19 cellular contexts compared by ENCODE assay signal in the genomic region with DNA sequence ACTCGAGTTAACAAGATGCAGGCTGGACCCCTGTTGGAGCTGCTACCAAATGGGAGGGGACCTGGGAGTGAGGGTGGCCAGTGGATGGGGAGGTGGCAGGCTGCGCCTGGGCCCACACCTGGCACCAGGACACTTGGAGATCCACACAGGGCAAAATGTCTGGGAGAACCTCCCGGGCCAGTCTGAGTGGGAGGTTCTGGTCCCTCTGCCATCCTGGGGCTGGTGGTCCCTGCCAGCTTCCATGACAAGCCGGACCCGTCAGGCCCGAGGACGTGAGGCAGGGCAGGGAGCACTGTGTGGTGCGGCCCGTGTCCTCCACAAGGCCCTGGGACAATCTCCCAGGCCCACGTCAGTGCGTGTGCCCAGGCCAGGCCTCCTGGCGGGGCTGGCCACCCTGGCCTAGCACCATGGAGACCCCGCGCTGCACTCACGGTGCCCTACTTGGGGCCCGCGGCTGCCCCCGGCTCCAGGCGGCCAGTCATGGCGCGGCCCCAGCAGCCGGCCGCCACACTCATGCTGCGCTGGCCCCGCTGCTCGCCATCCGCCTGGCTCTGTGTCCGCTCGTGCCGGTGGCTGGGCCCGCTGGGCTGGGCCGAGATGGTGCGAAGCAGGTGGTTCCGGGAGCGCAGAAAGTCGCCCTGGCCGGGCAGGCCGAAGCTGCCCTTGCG. TPM values are rescaled to one million over a fixed set of nuclear protein-coding genes. Genes with fewer than 3 reads are reported as not detected.
DNase-seq lines count a peak whose midpoint lies in the region; ATAC-seq and TF ChIP-seq lines count a peak whose summit lies in the region.
"Had no signal": no experiment of that assay in that cellular context is flagged by ENCODE, and none has a peak within 500 bp of the region (broad histone marks: within the 10 kb centered on the region; RNA-seq: fewer than 3 reads in every experiment).

No MANE protein-coding gene starts in this region.

- TF ChIP-seq POLR2A in adrenal gland (IDR thresholded peaks at IDR 0.05) (no peak), stomach (IDR thresholded peaks at IDR 0.05) (no peak)

- peaks cover 22% of the 10 kb centered on the region for H3K36me3 Mint-ChIP-seq in Caco-2 (ENCODE audit: insufficient read depth, unreplicated experiment)
- H3K36me3 Mint-ChIP-seq in Calu3 (ENCODE audit: insufficient read depth, unreplicated experiment) = peaks cover 37% of the 10 kb centered on the region
- H3K36me3 Mint-ChIP-seq: natural killer cell had no signal

- H3K9me3 ChIP-seq in adrenal gland (replicated peaks in 1 of 3) = no peaks in the 10 kb centered on the region
- H3K9me3 ChIP-seq in liver (ENCODE audit: control insufficient read depth in 4 of 4, low read length in 3 of 4) = no peaks in the 10 kb centered on the region
- no peaks in the 10 kb centered on the region for H3K9me3 ChIP-seq in stomach
- H3K9me3 ChIP-seq in Caco-2 = no peaks in the 10 kb centered on the region
- H3K9me3 ChIP-seq: heart left ventricle, prostate gland had no signal

- H3K27ac ChIP-seq in adrenal gland (peak overlapping the region; percentile 2 to 90 (median 87)), liver (ENCODE audit: low read depth in 1 of 2, low read length in 2 of 2) (peak overlapping the region; percentile 68 to 79), stomach (peak overlapping the region in 3 of 5 donors; percentile 72 to 93 (median 92))

- H3K9me3 Mint-ChIP-seq in Caco-2 (ENCODE audit: unreplicated experiment) (no peaks in the 10 kb centered on the region), Calu3 (ENCODE audit: low read depth, unreplicated experiment) (no peaks in the 10 kb centered on the region)
- H3K9me3 Mint-ChIP-seq: immature natural killer cell, natural killer cell had no signal

- H3K27me3 Mint-ChIP-seq in Caco-2 (ENCODE audit: insufficient read depth, unreplicated experiment) (no peaks in the 10 kb centered on the region), Calu3 (ENCODE audit: unreplicated experiment) (no peaks in the 10 kb centered on the region)

- ATAC-seq in GM21390 (IDR thresholded peaks at IDR 0.05; ENCODE audit: unreplicated experiment) = no peak
- ATAC-seq: heart left ventricle, natural killer cell had no signal

- BruUV-seq in Caco-2 (replicated peaks; lab: Mats Ljungman, UMichigan) (no TSS peak), Calu3 (replicated peaks; lab: Mats Ljungman, UMichigan) (no TSS peak)

- peaks cover 37 to 49% of the 10 kb centered on the region in 2 donors for H3K4me1 ChIP-seq in adrenal gland (replicated peaks in 1 of 2)
- peaks cover 8 to 62% (median 44%) of the 10 kb centered on the region in 4 donors for H3K4me1 ChIP-seq in liver (ENCODE audit: control insufficient read depth in 4 of 4, insufficient read depth in 4 of 4, low read length in 3 of 4)
- peaks cover 40 to 48% (median 44%) of the 10 kb centered on the region in 4 donors for H3K4me1 ChIP-seq in stomach
- H3K4me1 ChIP-seq in Caco-2 = peaks cover 6% of the 10 kb centered on the region; the same call in 1 of the 2 replicates

- in situ Hi-C loops in GM13977 (cut with MboI; ENCODE audit: low pct_unique_long_range_greater_than_20kb, low sequenced_read_pairs, unreplicated experiment) = no loop called here

- TF ChIP-seq EP300 in stomach (IDR thresholded peaks at IDR 0.05) = no peak

- H3K27me3 ChIP-seq in adrenal gland = no peaks in the 10 kb centered on the region
- no peaks in the 10 kb centered on the region for H3K27me3 ChIP-seq in liver (ENCODE audit: control insufficient read depth in 4 of 4, insufficient read depth in 4 of 4, low read length in 3 of 4)
- no peaks in the 10 kb centered on the region for H3K27me3 ChIP-seq in stomach
- no peaks in the 10 kb centered on the region for H3K27me3 ChIP-seq in Caco-2 (replicated peaks; ENCODE audit: control insufficient read depth, insufficient read depth, low read length)
- H3K27me3 ChIP-seq: heart left ventricle had no signal

- TF ChIP-seq CTCF in GM13977 (IDR thresholded peaks at IDR 0.05; ENCODE audit: extremely low read depth, insufficient read depth, missing control alignments) (no peak), adrenal gland (IDR thresholded peaks at IDR 0.05) (no peak), liver (IDR thresholded peaks at IDR 0.05; ENCODE audit: low read depth, low read length, missing input control) (no peak), stomach (IDR thresholded peaks at IDR 0.05) (no peak), Caco-2 (IDR thresholded peaks at IDR 0.05; ENCODE audit: insufficient read depth in 1 of 2, low read depth in 1 of 2, low read length in 1 of 2, severe bottlenecking in 1 of 2, unreplicated experiment in 1 of 2) (no peak), Calu3 (IDR thresholded peaks at IDR 0.05; ENCODE audit: unreplicated experiment) (no peak)

- H3K36me3 ChIP-seq in adrenal gland (replicated peaks in 1 of 2) = peaks cover 0 to 51% of the 10 kb centered on the region in 2 donors
- H3K36me3 ChIP-seq in liver (ENCODE audit: control insufficient read depth in 4 of 4, insufficient read depth in 3 of 4, low read depth in 1 of 4, low read length in 3 of 4) = peaks cover 11 to 43% (median 19%) of the 10 kb centered on the region in 4 donors
- peaks cover 13 to 72% (median 64%) of the 10 kb centered on the region in 4 donors for H3K36me3 ChIP-seq in stomach
- no peaks in the 10 kb centered on the region for H3K36me3 ChIP-seq in Caco-2 (ENCODE audit: control insufficient read depth, insufficient read depth, low read length)
- H3K36me3 ChIP-seq: prostate gland had no signal

- DNase-seq in GM13977 (ENCODE audit: low spot score) (peak; percentile 35), adrenal gland (peak in 2 of 7 donors; percentile 29), stomach (no peak), Caco-2 (no peak), Calu3 (no peak)
- DNase-seq: amniotic stem cell; immature natural killer cell; mesendoderm; natural killer cell; NCI-H1417 treated with DMSO at 0.1 percent for 48 hours; NCI-H2171; NCI-H526; stimulated activated CD4-positive, alpha-beta T cell treated with anti-CD3 and anti-CD28 coated beads, Interleukin-4, amount 100 ng/mL, for 24 hours; SW 1271 had no signal

- TF ChIP-seq RAD21 in liver (IDR thresholded peaks at IDR 0.05) = no peak

- no peak overlapping the region for H3K9ac ChIP-seq in liver (ENCODE audit: low read depth in 1 of 2, low read length in 2 of 2)

- H3K4me1 Mint-ChIP-seq in Caco-2 (ENCODE audit: low read depth, unreplicated experiment) (peaks cover 6% of the 10 kb centered on the region), Calu3 (ENCODE audit: low read depth, unreplicated experiment) (peaks cover 8% of the 10 kb centered on the region)

- H3K27ac Mint-ChIP-seq in Caco-2 (ENCODE audit: unreplicated experiment) = no peak overlapping the region
- H3K27ac Mint-ChIP-seq in Calu3 (ENCODE audit: unreplicated experiment) = no peak overlapping the region

- POLR2A ChIA-PET in Caco-2 (lab: Charles Lee) = no interaction called here

- H3K4me3 Mint-ChIP-seq in Caco-2 (ENCODE audit: unreplicated experiment) (no peak overlapping the region), Calu3 (ENCODE audit: low read depth, unreplicated experiment) (no peak overlapping the region)
- H3K4me3 Mint-ChIP-seq: natural killer cell had no signal

- 83 to 93% (median 91%) methylated on average over 8 to 39 of the region's 39 CpGs for WGBS in adrenal gland, 4 donors
- WGBS in liver = 93% methylated on average over 39 of the region's 39 CpGs
- 86 to 95% (median 94%) methylated on average over 14 to 39 of the region's 39 CpGs for WGBS in stomach, 5 donors

- intact Hi-C loops in adrenal gland (cut with DNase I) (loop anchor here (5.0 kb wide), 2 partner anchors 177 to 252 kb away; no protein-coding TSS in a partner anchor), stomach (cut with DNase I; ENCODE audit: low total_unique reads) (loop anchor here (10.0 kb wide), 1 partner anchor 249 kb away; a partner anchor contains a TSS), Caco-2 (cut with micrococcal nuclease; ENCODE audit: unreplicated experiment) (loop anchor here (10.0 kb wide), 1 partner anchor 159 kb away; no protein-coding TSS in a partner anchor), Calu3 (cut with micrococcal nuclease; ENCODE audit: unreplicated experiment) (no loop called here)

- H3K4me3 ChIP-seq in adrenal gland (no peak overlapping the region), liver (ENCODE audit: low read depth in 1 of 3, low read length in 3 of 3) (no peak overlapping the region), stomach (no peak overlapping the region), Caco-2 (ENCODE audit: low read depth, low read length) (no peak overlapping the region)
- H3K4me3 ChIP-seq: prostate gland, smooth muscle cell had no signal

- CTCF ChIA-PET in Caco-2 (lab: Charles Lee) (no interaction called here), Calu3 (lab: Charles Lee) (no interaction called here)

TF ChIP-seq in liver, 16 proteins besides CTCF, POLR2A, EP300 and RAD21 (continues in another document):
- TF ChIP-seq RXRA (IDR thresholded peaks at IDR 0.05) (no peak), HNF4G (IDR thresholded peaks at IDR 0.05) (no peak), GABPA (IDR thresholded peaks at IDR 0.05 in 1 of 2, conservative IDR thresholded peaks at IDR 0.05 in 1 of 2) (no peak)

RNA-seq across cellular contexts. Expression of a gene that starts 5.2 kb away (rescaled TPM):
- total RNA-seq in adrenal gland (100 to 1,000 TPM; 192 to 384 (median 284) TPM), liver (10 to 100 TPM; 59.2 to 71.8 TPM), stomach (100 to 1,000 TPM; 104 to 294 (median 181) TPM), Caco-2 (2022) (99.6 and 103 TPM in 2 replicates), Calu3 (2022) (171 TPM in 2 replicates)
- polyA plus RNA-seq in adrenal gland (100 to 1,000 TPM; 198 to 709 (median 531) TPM), liver (100 to 1,000 TPM; 171 to 187 TPM), stomach (100 to 1,000 TPM; 321 to 432 (median 386) TPM)

RNA-seq across cellular contexts. Expression of a gene that starts 10.7 kb away (rescaled TPM):
- total RNA-seq in adrenal gland (10 to 100 TPM; 14.8 to 44.8 (median 21.8) TPM), liver (1 to 10 TPM; 8.0 to 9.2 TPM), stomach (10 to 100 TPM in 2 of 5 donors, 1 to 10 TPM in 3; 1.7 to 29.2 (median 8.9) TPM), Caco-2 (2022) (21.6 and 22.7 TPM in 2 replicates), Calu3 (2022) (21.5 and 22.8 TPM in 2 replicates)
- polyA plus RNA-seq in adrenal gland (10 to 100 TPM in 2 of 3 donors, 1 to 10 TPM in 1; 6.2 to 21.7 (median 16.7) TPM), liver (10 to 100 TPM; 15.4 to 18.6 TPM), stomach (10 to 100 TPM; 16.1 to 27.2 (median 18.9) TPM)

RNA-seq across cellular contexts. Expression of a gene that starts 19.5 kb away (rescaled TPM):
- total RNA-seq in adrenal gland = 1 to 10 TPM; 3.6 to 10.0 (median 6.2) TPM
- 1 to 10 TPM; 2.0 to 7.5 (median 3.0) TPM for polyA plus RNA-seq in adrenal gland
- 1 to 10 TPM; 1.7 to 3.3 TPM for total RNA-seq in liver
- polyA plus RNA-seq in liver = under 1 TPM; 0.29 to 0.90 TPM
- 10 to 100 TPM in 1 of 5 donors, 1 to 10 TPM in 3, not detected in 1; 1.6 to 29.5 (median 3.6) TPM for total RNA-seq in stomach
- 1 to 10 TPM; 1.2 to 2.5 (median 1.9) TPM for polyA plus RNA-seq in stomach
- 6.7 and 8.1 TPM in 2 replicates for total RNA-seq in Caco-2 (2022)
- total RNA-seq in Calu3 (2022) = 25.6 and 26.5 TPM in 2 replicates
